34 cellular contexts compared by ENCODE assay signal in the genomic region with DNA sequence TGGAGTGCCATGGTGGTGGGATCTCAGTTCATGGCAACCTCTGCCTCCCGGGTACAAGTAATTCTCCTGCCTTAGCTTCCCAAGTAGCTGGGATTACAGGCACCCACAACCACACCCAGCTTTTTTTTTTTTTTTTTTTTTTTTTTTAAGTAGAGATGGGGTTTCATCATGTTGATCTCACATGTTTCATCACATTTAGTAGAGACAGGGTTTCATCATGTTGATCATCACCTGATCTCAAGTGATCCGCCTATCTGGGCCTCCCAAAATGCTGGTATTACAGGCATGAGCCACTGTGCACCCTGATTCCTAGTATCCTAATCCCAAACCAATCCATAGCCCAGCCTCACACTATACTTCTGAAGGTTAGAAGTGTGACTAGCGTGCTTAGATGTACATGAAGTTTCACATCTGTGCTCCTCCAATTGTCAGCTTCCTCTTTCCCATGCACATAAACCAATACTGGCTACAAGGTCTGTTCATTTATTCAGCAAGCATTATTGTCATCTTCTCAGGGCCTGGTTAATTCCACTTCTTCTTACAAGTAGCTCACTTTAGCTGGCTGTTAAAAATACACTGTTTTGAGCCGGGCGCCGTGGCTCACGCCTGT. TPM values are rescaled to one million over a fixed set of nuclear protein-coding genes. Genes with fewer than 3 reads are reported as not detected.
DNase-seq lines count a peak whose midpoint lies in the region; ATAC-seq and TF ChIP-seq lines count a peak whose summit lies in the region.
"Had no signal": no experiment of that assay in that cellular context is flagged by ENCODE, and none has a peak within 500 bp of the region (broad histone marks: within the 10 kb centered on the region; RNA-seq: fewer than 3 reads in every experiment).

No MANE protein-coding gene starts in this region.

- peak overlapping the region in 1 of 6 donors; percentile 75 for H3K27ac Mint-ChIP-seq in naive B cell
- no peak overlapping the region for H3K27ac Mint-ChIP-seq in type B pancreatic cell
- H3K27ac Mint-ChIP-seq: activated naive CD8-positive, alpha-beta T cell treated with anti-CD3 and anti-CD28 coated beads, Interleukin-2, amount 50 U/mL, for 24 hours; effector memory CD8-positive, alpha-beta T cell; GM23338; T-helper 17 cell had no signal

- peaks cover 3% of the 10 kb centered on the region for H3K27me3 ChIP-seq in HL-60 (ENCODE audit: insufficient read depth, poor library complexity, severe bottlenecking)
- H3K27me3 ChIP-seq: ovary, testis had no signal

- H3K4me3 ChIP-seq in HL-60 (replicated peaks; ENCODE audit: insufficient read depth, low read length) = no peak overlapping the region
- H3K4me3 ChIP-seq: BLaER1, coronary artery, GM23338, ovary, SK-N-MC, skin epidermis, testis had no signal

- peaks cover 0 to 8% (median 0%) of the 10 kb centered on the region in 3 donors for H3K4me1 Mint-ChIP-seq in naive B cell
- peaks cover 8% of the 10 kb centered on the region for H3K4me1 Mint-ChIP-seq in type B pancreatic cell (ENCODE audit: unreplicated experiment)

- DNase-seq in HL-60 (ENCODE audit: low read depth in 1 of 2, low spot score in 1 of 2) (peak; percentile 71 to 81), NOMO-1 (lab: John Stamatoyannopoulos, UW; ENCODE audit: unreplicated experiment in 2 of 2) (peak; percentile 77 to 98), SKM-1 (lab: John Stamatoyannopoulos, UW; ENCODE audit: unreplicated experiment) (peak; percentile 17), naive B cell (no peak), type B pancreatic cell (ENCODE audit: extremely low spot score, unreplicated experiment) (no peak), DMS114 treated with DMSO at 0.1 percent for 48 hours (lab: John Stamatoyannopoulos, UW; ENCODE audit: unreplicated experiment) (no peak)
- DNase-seq: activated CD4-positive, alpha-beta T cell treated with anti-CD3 and anti-CD28 coated beads, Interleukin-2, amount 50 U/mL, for 48 hours; activated naive CD4-positive, alpha-beta T cell; activated naive CD8-positive, alpha-beta T cell treated with anti-CD3 and anti-CD28 coated beads, Interleukin-2, amount 50 U/mL, for 24 hours; activated T-cell treated with anti-CD3 and anti-CD28 coated beads, Interleukin-2, amount 50 U/mL, for 48 hours; COR-L47; DMS53; effector memory CD8-positive, alpha-beta T cell; erythroblast; mesendoderm; NCI-H2029; NCI-H524 treated with DMSO at 0.1 percent for 48 hours; NK-92 treated with Interleukin-12 subunit alpha and Interleukin-12 subunit beta, amount 100 ng/mL, for 24 hours; ovary; stimulated activated naive CD8-positive, alpha-beta T cell treated with anti-CD3 and anti-CD28 coated beads, Interleukin-15, Interleukin-2, amounts not matched to agents 100 U/mL and 50 U/mL, for 24 hours; T-helper 17 cell; testis had no signal

- no peak for TF ChIP-seq CTCF in HL-60 (IDR thresholded peaks at IDR 0.05; ENCODE audit: insufficient read depth, low read length)
- no peak for TF ChIP-seq CTCF in type B pancreatic cell (conservative IDR thresholded peaks at IDR 0.05)

- peaks cover 0 to 9% (median 0%) of the 10 kb centered on the region in 7 donors for H3K9me3 Mint-ChIP-seq in naive B cell
- H3K9me3 Mint-ChIP-seq in type B pancreatic cell = peaks cover 8% of the 10 kb centered on the region
- H3K9me3 Mint-ChIP-seq: activated naive CD8-positive, alpha-beta T cell treated with anti-CD3 and anti-CD28 coated beads, Interleukin-2, amount 50 U/mL, for 24 hours; effector memory CD8-positive, alpha-beta T cell; GM23338 had no signal

- H3K4me3 Mint-ChIP-seq in naive B cell = no peak overlapping the region
- H3K4me3 Mint-ChIP-seq in type B pancreatic cell = no peak overlapping the region
- H3K4me3 Mint-ChIP-seq: activated naive CD8-positive, alpha-beta T cell treated with anti-CD3 and anti-CD28 coated beads, Interleukin-2, amount 50 U/mL, for 24 hours; effector memory CD8-positive, alpha-beta T cell; GM23338; neural crest cell; T-helper 17 cell had no signal

- ATAC-seq in naive B cell (ENCODE audit: low read depth in 2 of 2) (peak; percentile 46 to 57), HG02840 (IDR thresholded peaks at IDR 0.05; ENCODE audit: low FRiP score, unreplicated experiment) (no peak)
- ATAC-seq: activated CD4-positive, CD25-positive, alpha-beta regulatory T cell treated with anti-CD3 and anti-CD28 coated beads, Interleukin-2, amount 50 U/mL, for 24 hours; activated naive CD8-positive, alpha-beta T cell treated with anti-CD3 and anti-CD28 coated beads, Interleukin-2, amount 50 U/mL, for 24 hours; effector memory CD8-positive, alpha-beta T cell; GM23338; stimulated activated naive CD8-positive, alpha-beta T cell treated with anti-CD3 and anti-CD28 coated beads, Interleukin-15, Interleukin-2, amounts not matched to agents 100 U/mL and 50 U/mL, for 24 hours; T-helper 17 cell had no signal

- H3K27me3 Mint-ChIP-seq in naive B cell = peaks cover 23 to 32% (median 30%) of the 10 kb centered on the region in 3 donors
- H3K27me3 Mint-ChIP-seq in type B pancreatic cell = peaks cover 39% of the 10 kb centered on the region

- H3K27ac ChIP-seq in HL-60 (replicated peaks) = peak overlapping the region; percentile 4; the same call in 1 of the 2 replicates
- H3K27ac ChIP-seq: BLaER1, coronary artery, ovary, SK-N-MC, skin epidermis, testis had no signal

- H3K36me3 Mint-ChIP-seq in naive B cell = peaks cover 0 to 5% of the 10 kb centered on the region in 2 donors
- no peaks in the 10 kb centered on the region for H3K36me3 Mint-ChIP-seq in type B pancreatic cell

RNA-seq across cellular contexts. Expression of a gene that starts 6.9 kb away (rescaled TPM):
- polyA plus RNA-seq in naive B cell (ENCODE audit: low read depth in 6 of 6) = not detected
- not detected in 2 replicates for total RNA-seq in type B pancreatic cell (ENCODE audit: low replicate concordance)
- total RNA-seq: cardiac septum, G401, glomerular endothelial cell, ovary, RPMI7951, T-helper 17 cell had no signal
- polyA plus RNA-seq: ovary had no signal

RNA-seq across cellular contexts. Expression of a gene that starts 13.9 kb away (rescaled TPM):
- polyA plus RNA-seq in naive B cell (ENCODE audit: low read depth in 6 of 6) = not detected
- total RNA-seq in type B pancreatic cell (ENCODE audit: low replicate concordance) = 0.94 and 1.1 TPM in 2 replicates
- total RNA-seq: cardiac septum, G401, glomerular endothelial cell, GM23338, neural crest cell, RPMI7951, T-helper 17 cell, testis had no signal
- polyA plus RNA-seq: ovary had no signal

RNA-seq across cellular contexts. Expression of a gene that starts 21.6 kb away (rescaled TPM):
- polyA plus RNA-seq in naive B cell (ENCODE audit: low read depth in 6 of 6) = not detected
- total RNA-seq in type B pancreatic cell (ENCODE audit: low replicate concordance) = 4.2 and 4.4 TPM in 2 replicates
- total RNA-seq: glomerular endothelial cell, T-helper 17 cell had no signal

RNA-seq across cellular contexts. Expression of a gene that starts 30.4 kb away (rescaled TPM):
- polyA plus RNA-seq in naive B cell (ENCODE audit: low read depth in 6 of 6) = 10 to 100 TPM; 10.2 to 16.5 (median 10.5) TPM
- total RNA-seq in type B pancreatic cell (ENCODE audit: low replicate concordance) = 37.5 and 65.7 TPM in 2 replicates

RNA-seq across cellular contexts. Expression of a gene that starts 31.0 kb away (rescaled TPM):
- 10 to 100 TPM; 43.9 to 67.5 (median 52.4) TPM for polyA plus RNA-seq in naive B cell (ENCODE audit: low read depth in 6 of 6)
- total RNA-seq in type B pancreatic cell (ENCODE audit: low replicate concordance) = 61.1 and 68.7 TPM in 2 replicates

Comparison
In these comparisons a context has a peak if more than half of its experiments do, and no peak if none do; other contexts are left out.
1. DNase-seq: peak in HL-60 (2 of 2), NOMO-1 (2 of 2) and SKM-1 (single experiment); none in naive B cell (single experiment), type B pancreatic cell (single experiment) and DMS114 treated with DMSO at 0.1 percent for 48 hours (single experiment).